28 cellular contexts compared by ENCODE assay signal in genomic region chr5:93099902-93100347, GRCh38.
A peak's percentile ranks its signal among the peaks of the same experiment; 100 is the strongest.
DNase-seq lines count a peak whose midpoint lies in the region; ATAC-seq, FAIRE-seq and TF ChIP-seq lines count a peak whose summit lies in the region.
"Had no signal": no experiment of that assay in that cellular context is flagged by ENCODE, and none has a peak within 500 bp of the region (broad histone marks: within the 10 kb centered on the region; RNA-seq: fewer than 3 reads in every experiment).

No MANE protein-coding gene starts in this region.

- H3K36me3 ChIP-seq in GM23248 (ENCODE audit: low read depth) = no peaks in the 10 kb centered on the region

- peaks cover 7% of the 10 kb centered on the region for H3K36me3 Mint-ChIP-seq in nephron (ENCODE audit: low read depth)
- H3K36me3 Mint-ChIP-seq: activated naive CD8-positive, alpha-beta T cell treated with anti-CD3 and anti-CD28 coated beads for 36 hours had no signal

- no peak for TF ChIP-seq CTCF in nephron (IDR thresholded peaks at IDR 0.05; ENCODE audit: unreplicated experiment in 3 of 3)

- WGBS in GM23248 (ENCODE audit: low coverage in 1 of 2, low lambda C conversion rate in 2 of 2, missing lambda C conversion rate in 2 of 2), 2 experiments = 41 to 51% methylated on average over 4 of the region's 4 CpGs

- no peaks in the 10 kb centered on the region for H3K27me3 ChIP-seq in GM23248 (replicated peaks; ENCODE audit: insufficient read depth)
- H3K27me3 ChIP-seq: dorsolateral prefrontal cortex had no signal

- in situ Hi-C loops in GM23248 (cut with MboI) = loop anchor here (25.0 kb wide), 1 partner anchor 687 kb away; no protein-coding TSS in a partner anchor

- peaks cover 11% of the 10 kb centered on the region for H3K9me3 Mint-ChIP-seq in nephron

- no peaks in the 10 kb centered on the region for H4K20me1 ChIP-seq in GM23248 (ENCODE audit: insufficient read depth)

- peaks cover 23% of the 10 kb centered on the region for H3K4me1 Mint-ChIP-seq in nephron
- H3K4me1 Mint-ChIP-seq: activated naive CD8-positive, alpha-beta T cell treated with anti-CD3 and anti-CD28 coated beads for 36 hours; central memory CD8-positive, alpha-beta T cell; H9 had no signal

- no peaks in the 10 kb centered on the region for H3K9me2 ChIP-seq in GM23248 (ENCODE audit: insufficient read depth)

- peaks cover 19% of the 10 kb centered on the region for H3K4me1 ChIP-seq in GM23248 (ENCODE audit: insufficient read depth)

- FAIRE-seq in H54 (lab: Jason Lieb, UNC) = no peak
- FAIRE-seq: small intestine, urothelium cell line had no signal

- no peak overlapping the region for H2AFZ ChIP-seq in GM23248

- no peak overlapping the region for H3K9ac ChIP-seq in GM23248

- H3K9me3 ChIP-seq in GM23248 (ENCODE audit: low read depth) = no peaks in the 10 kb centered on the region

- H3K27ac Mint-ChIP-seq in nephron = peak overlapping the region; percentile 85 to 90 (median 88)
- H3K27ac Mint-ChIP-seq: activated naive CD8-positive, alpha-beta T cell treated with anti-CD3 and anti-CD28 coated beads for 36 hours; activated T-helper 2 cell treated with anti-CD3 and anti-CD28 coated beads, Interferon-gamma antibody, Interleukin-2, Interleukin-4, amounts not matched to agents 10 μg/mL and 5 μg/mL and 100 μg/mL, durations not matched to agents 14 hours and 24 hours and 36 hours; CD4-positive, alpha-beta T cell had no signal

- no peak for ATAC-seq in GM18858 (IDR thresholded peaks at IDR 0.05; ENCODE audit: unreplicated experiment)
- ATAC-seq in HG03159 (IDR thresholded peaks at IDR 0.05; ENCODE audit: unreplicated experiment) = no peak

- H3K4me3 Mint-ChIP-seq in nephron = no peak overlapping the region
- H3K4me3 Mint-ChIP-seq: activated naive CD8-positive, alpha-beta T cell treated with anti-CD3 and anti-CD28 coated beads for 36 hours; CD4-positive, alpha-beta T cell; central memory CD8-positive, alpha-beta T cell; H9 had no signal

- no peak for TF ChIP-seq POLR2A in H54 (IDR thresholded peaks at IDR 0.05; ENCODE audit: low read depth, low read length)

- peak; percentile 26 for DNase-seq in AG08395 (ENCODE audit: low spot score)
- DNase-seq in GM23248 = peak; percentile 25
- DNase-seq in SW 1271 (lab: John Stamatoyannopoulos, UW) = peak; percentile 22 to 47
- DNase-seq in NCI-H1436 treated with DMSO at 0.1 percent for 48 hours (lab: John Stamatoyannopoulos, UW) = no peak
- DNase-seq in H54 (ENCODE audit: insufficient read length, low spot score) = no peak
- DNase-seq: activated CD4-positive, alpha-beta T cell treated with anti-CD3 and anti-CD28 coated beads, Interleukin-2, amount 50 U/mL, for 4 hours; activated CD4-positive, CD25-positive, alpha-beta regulatory T cell; activated CD8-positive, alpha-beta memory T cell treated with anti-CD3 and anti-CD28 coated beads, Interleukin-2, amount 50 U/mL, for 48 hours; activated naive CD8-positive, alpha-beta T cell treated with anti-CD3 and anti-CD28 coated beads for 36 hours; CD4-positive, alpha-beta T cell; dorsolateral prefrontal cortex; glutamatergic neuron; H9; Kasumi-1; NCI-H1048; NCI-H2029; NCI-H446; NCI-H82; Right ventricle myocardium superior; small intestine; stimulated activated CD4-positive, alpha-beta T cell treated with anti-CD3 and anti-CD28 coated beads, Interleukin-1b, Interleukin-23, amount 100 ng/mL, for 48 hours; T-helper 9 cell had no signal

- peak overlapping the region; percentile 41 for H3K4me2 ChIP-seq in GM23248 (ENCODE audit: unreplicated experiment)

- no peak overlapping the region for H3K4me3 ChIP-seq in GM23248
- H3K4me3 ChIP-seq: dorsolateral prefrontal cortex had no signal

- no peaks in the 10 kb centered on the region for H3K79me2 ChIP-seq in GM23248 (ENCODE audit: insufficient read depth)

- no peak overlapping the region for H3K27ac ChIP-seq in GM23248
- H3K27ac ChIP-seq: dorsolateral prefrontal cortex had no signal

- peaks cover 17% of the 10 kb centered on the region; the same call in 1 of the 2 replicates for H3F3A ChIP-seq in GM23248 (ENCODE audit: insufficient read depth)

- H3K27me3 Mint-ChIP-seq in nephron (ENCODE audit: low read depth) = no peaks in the 10 kb centered on the region
- H3K27me3 Mint-ChIP-seq: activated naive CD8-positive, alpha-beta T cell treated with anti-CD3 and anti-CD28 coated beads for 36 hours; CD4-positive, alpha-beta T cell; central memory CD8-positive, alpha-beta T cell had no signal

Comparison
In these comparisons a context has a peak if more than half of its experiments do, and no peak if none do; other contexts are left out.
1. DNase-seq: peak in AG08395 (single experiment), GM23248 (single experiment) and SW 1271 (2 of 2); none in NCI-H1436 treated with DMSO at 0.1 percent for 48 hours (single experiment) and H54 (single experiment).